In genomic region chr1:16520435-16521287, GRCh38 we compare ENCODE assay signal across 10 cellular contexts. TPM values are rescaled to one million over a fixed set of nuclear protein-coding genes. Genes with fewer than 3 reads are reported as not detected.
A peak's percentile ranks its signal among the peaks of the same experiment; 100 is the strongest.
DNase-seq lines count a peak whose midpoint lies in the region; ATAC-seq and TF ChIP-seq lines count a peak whose summit lies in the region.
"Not testable (repeated sequence)": the region's sequence is repeated elsewhere in the genome, so short reads cannot be mapped to it uniquely, and the experiment has no call there.
"Had no signal": no experiment of that assay in that cellular context is flagged by ENCODE, and none has a peak within 500 bp of the region (broad histone marks: within the 10 kb centered on the region; RNA-seq: fewer than 3 reads in every experiment).

No MANE protein-coding gene starts in this region.

- not testable (repeated sequence) for H3K27ac ChIP-seq in GM23338 (ENCODE audit: low read depth); endodermal cell (ENCODE audit: low read depth, low read length); right cardiac atrium (ENCODE audit: low read length); lower lobe of right lung; osteoblast (ENCODE audit: low read depth, low read length)

- H3K27ac Mint-ChIP-seq in GM23338 (peak overlapping the region; percentile 47; the same call in 1 of the 2 replicates), endodermal cell (peak overlapping the region; percentile 88)
- H3K27ac Mint-ChIP-seq in stimulated activated naive B cell treated with anti-CD40 and anti-IgM and Interleukin-4, amounts not matched to agents 10 μg/mL and 1 μg/mL and 100 μg/mL, for 72 hours: peak overlapping the region; percentile 65

- peak; percentile 80 for DNase-seq in GM23338 (ENCODE audit: low spot score)
- peak; percentile 22 for DNase-seq in activated CD4-positive, alpha-beta T cell treated with anti-CD3 and anti-CD28 coated beads for 48 hours
- peak; percentile 27 for DNase-seq in astrocyte of the hippocampus (ENCODE audit: low read depth, low spot score)
- DNase-seq in endodermal cell: peak; percentile 92
- peak in 2 of 3 donors; percentile 18 to 61 for DNase-seq in right cardiac atrium
- not testable (repeated sequence) for DNase-seq in lower lobe of right lung; osteoblast (ENCODE audit: insufficient read length, low spot score, missing footprints); stimulated activated naive B cell treated with anti-CD40 and anti-IgM and Interleukin-4, amounts not matched to agents 10 μg/mL and 1 μg/mL and 100 μg/mL, for 72 hours

- not testable (repeated sequence) for H3F3A ChIP-seq in GM23338 (replicated peaks; ENCODE audit: low read depth)

- H3K4me3 ChIP-seq in GM23338 (peak overlapping the region; percentile 92), endodermal cell (ENCODE audit: low read length) (peak overlapping the region; percentile 47), lower lobe of right lung (peak overlapping the region; percentile 8), osteoblast (ENCODE audit: insufficient read depth, low read length) (peak overlapping the region; percentile 56)
- H3K4me3 ChIP-seq in right cardiac atrium (ENCODE audit: low read length): not testable (repeated sequence)

- ATAC-seq in GM23338: peak; percentile 93
- peak in 1 of 2 donors; percentile 28 for ATAC-seq in right cardiac atrium
- ATAC-seq in lower lobe of right lung; stimulated activated naive B cell treated with anti-CD40 and anti-IgM and Interleukin-4, amounts not matched to agents 10 μg/mL and 1 μg/mL and 100 μg/mL, for 72 hours (replicated peaks): not testable (repeated sequence)

- not testable (repeated sequence) for H3K4me1 Mint-ChIP-seq in GM23338, endodermal cell
- H3K4me1 Mint-ChIP-seq in stimulated activated naive B cell treated with anti-CD40 and anti-IgM and Interleukin-4, amounts not matched to agents 10 μg/mL and 1 μg/mL and 100 μg/mL, for 72 hours: peaks cover 2 to 13% of the 10 kb centered on the region in 2 donors

- 0 out of 4 replicates have a peak, but pooled peaks of 1 of the 2 experiments have one; percentile 18 for TF ChIP-seq CTCF in GM23338 (conservative IDR thresholded peaks at IDR 0.05; ENCODE audit: low read depth in 2 of 2)
- TF ChIP-seq CTCF in endodermal cell (conservative IDR thresholded peaks at IDR 0.05): peak; percentile 49
- not testable (repeated sequence) for TF ChIP-seq CTCF in lower lobe of right lung (IDR thresholded peaks at IDR 0.05); osteoblast (IDR thresholded peaks at IDR 0.05; ENCODE audit: extremely low read depth, low read depth, low read length)

- not testable (repeated sequence) for H4K20me1 ChIP-seq in GM23338 (replicated peaks; ENCODE audit: insufficient read depth); osteoblast (ENCODE audit: insufficient read depth, low read length)

- not testable (repeated sequence) for H3K9me3 Mint-ChIP-seq in GM23338; endodermal cell; stimulated activated naive B cell treated with anti-CD40 and anti-IgM and Interleukin-4, amounts not matched to agents 10 μg/mL and 1 μg/mL and 100 μg/mL, for 72 hours

- peak overlapping the region; percentile 94 for H2AFZ ChIP-seq in GM23338
- peak overlapping the region; percentile 51 for H2AFZ ChIP-seq in osteoblast (ENCODE audit: low read length)

- H3K79me2 ChIP-seq in GM23338 (replicated peaks; ENCODE audit: insufficient read depth); osteoblast (ENCODE audit: insufficient read depth, low read length): not testable (repeated sequence)

- H3K27me3 ChIP-seq in GM23338 (ENCODE audit: insufficient read depth): peaks cover 16% of the 10 kb centered on the region
- not testable (repeated sequence) for H3K27me3 ChIP-seq in endodermal cell (ENCODE audit: control insufficient read depth, insufficient read depth, low read length, poor library complexity, severe bottlenecking); right cardiac atrium (ENCODE audit: control insufficient read depth, insufficient read depth)
- H3K27me3 ChIP-seq in lower lobe of right lung (ENCODE audit: low read depth): peaks cover 17% of the 10 kb centered on the region
- H3K27me3 ChIP-seq in osteoblast (ENCODE audit: insufficient read depth, low read length): peaks cover 17% of the 10 kb centered on the region

- H3K9me3 ChIP-seq in endodermal cell (ENCODE audit: control insufficient read depth, low read length); right cardiac atrium (ENCODE audit: control insufficient read depth, low read length); lower lobe of right lung; osteoblast (ENCODE audit: low read depth, low read length): not testable (repeated sequence)

- H3K4me2 ChIP-seq in GM23338 (peak overlapping the region; percentile 92), osteoblast (ENCODE audit: insufficient read depth, low read length) (peak overlapping the region; percentile 57)

- H3K36me3 Mint-ChIP-seq in GM23338 (ENCODE audit: low read depth); endodermal cell (ENCODE audit: low read depth); stimulated activated naive B cell treated with anti-CD40 and anti-IgM and Interleukin-4, amounts not matched to agents 10 μg/mL and 1 μg/mL and 100 μg/mL, for 72 hours: not testable (repeated sequence)

- H3K36me3 ChIP-seq in GM23338 (ENCODE audit: insufficient read depth); endodermal cell (ENCODE audit: control insufficient read depth, insufficient read depth, low read length); lower lobe of right lung; osteoblast (ENCODE audit: insufficient read depth, low read length): not testable (repeated sequence)

- not testable (repeated sequence) for H3K9me2 ChIP-seq in GM23338 (ENCODE audit: insufficient read depth)

- H3K27me3 Mint-ChIP-seq in GM23338 (ENCODE audit: insufficient read depth, low read depth, poor library complexity): peaks cover 15% of the 10 kb centered on the region
- peaks cover 39% of the 10 kb centered on the region for H3K27me3 Mint-ChIP-seq in endodermal cell (ENCODE audit: insufficient read depth)
- H3K27me3 Mint-ChIP-seq in stimulated activated naive B cell treated with anti-CD40 and anti-IgM and Interleukin-4, amounts not matched to agents 10 μg/mL and 1 μg/mL and 100 μg/mL, for 72 hours: peaks cover 31 to 50% of the 10 kb centered on the region in 2 donors

- intact Hi-C loops in right cardiac atrium (cut with DNase I); lower lobe of right lung (cut with DNase I): not testable (repeated sequence)

- 40 to 53% methylated on average over 39 to 48 of the region's 48 CpGs for WGBS in endodermal cell (ENCODE audit: insufficient coverage in 1 of 2, insufficient read length in 1 of 2), 2 experiments
- WGBS in right cardiac atrium: 16% methylated on average over 48 of the region's 48 CpGs

- H3K4me1 ChIP-seq in GM23338 (ENCODE audit: insufficient read depth); endodermal cell (ENCODE audit: control insufficient read depth, insufficient read depth, low read length); right cardiac atrium (ENCODE audit: control insufficient read depth, insufficient read depth, low read length); lower lobe of right lung; osteoblast (ENCODE audit: insufficient read depth, low read length): not testable (repeated sequence)

- H3K4me3 Mint-ChIP-seq in GM23338 (peak overlapping the region; percentile 84), endodermal cell (peak overlapping the region; percentile 83)
- H3K4me3 Mint-ChIP-seq in stimulated activated naive B cell treated with anti-CD40 and anti-IgM and Interleukin-4, amounts not matched to agents 10 μg/mL and 1 μg/mL and 100 μg/mL, for 72 hours: peak overlapping the region; percentile 39 to 65

- not testable (repeated sequence) for H3K9ac ChIP-seq in endodermal cell (ENCODE audit: extremely low read depth, low read length, poor library complexity, severe bottlenecking)

TF ChIP-seq in GM23338, 12 proteins besides CTCF, POLR2A, EP300 and RAD21:
- TF ChIP-seq POLR2AphosphoS5 (IDR thresholded peaks at IDR 0.05; ENCODE audit: low read depth): peak; percentile 48; the same call in 1 of the 2 replicates
TF ChIP-seq in GM23338: peak in this region for 1; not testable (repeated sequence) for 11.

RNA-seq across cellular contexts. Expression of gene RNU1-1, which starts 6.6 kb away (rescaled TPM):
- total RNA-seq in GM23338 (2014; rRNA removed; shearing (Covaris generic)): under 0.01 TPM in 1 of 2 replicates, not detected in the other
- polyA plus RNA-seq in GM23338 (2016; fragmentation: Nextera tagmentation; extraction: Ambion mirVana): not detected in 2 replicates
- total RNA-seq in endodermal cell: 1,000 to 10,000 TPM; 2,483 to 3,611 TPM
- 11,872 TPM for polyA plus RNA-seq in endodermal cell (2013, experiment 1 of 2)
- polyA plus RNA-seq in endodermal cell (2013, experiment 2 of 2): 14,577 TPM
- total RNA-seq in right cardiac atrium: 1,000 to 10,000 TPM; 3,675 to 8,578 (median 7,073) TPM
- not detected for polyA plus RNA-seq in right cardiac atrium
- total RNA-seq in lower lobe of right lung: 6,803 TPM
- total RNA-seq in osteoblast: under 0.01 TPM in 1 of 2 replicates, not detected in the other
- total RNA-seq: myocyte had no signal
- polyA plus RNA-seq: lung had no signal

Comparison
In these comparisons a context has a peak if more than half of its experiments do, and no peak if none do; other contexts are left out.
1. RNA of gene RNU1-1, which starts 6.6 kb away (total RNA-seq): 3,675 to 8,578 TPM in right cardiac atrium, 6,803 TPM in lower lobe of right lung (single experiment) and 2,483 to 3,611 TPM in endodermal cell; under 0.01 TPM in GM23338 and under 0.01 TPM in osteoblast; every median in the first group is over 1,000 times any median in the second.
2. Peak in every context shown above with its lines, with median percentiles within 50 percentile points of each other: H3K27ac Mint-ChIP-seq and H3K4me3 Mint-ChIP-seq.